ENCODE assay signal across 8 cellular contexts in the genomic region with DNA sequence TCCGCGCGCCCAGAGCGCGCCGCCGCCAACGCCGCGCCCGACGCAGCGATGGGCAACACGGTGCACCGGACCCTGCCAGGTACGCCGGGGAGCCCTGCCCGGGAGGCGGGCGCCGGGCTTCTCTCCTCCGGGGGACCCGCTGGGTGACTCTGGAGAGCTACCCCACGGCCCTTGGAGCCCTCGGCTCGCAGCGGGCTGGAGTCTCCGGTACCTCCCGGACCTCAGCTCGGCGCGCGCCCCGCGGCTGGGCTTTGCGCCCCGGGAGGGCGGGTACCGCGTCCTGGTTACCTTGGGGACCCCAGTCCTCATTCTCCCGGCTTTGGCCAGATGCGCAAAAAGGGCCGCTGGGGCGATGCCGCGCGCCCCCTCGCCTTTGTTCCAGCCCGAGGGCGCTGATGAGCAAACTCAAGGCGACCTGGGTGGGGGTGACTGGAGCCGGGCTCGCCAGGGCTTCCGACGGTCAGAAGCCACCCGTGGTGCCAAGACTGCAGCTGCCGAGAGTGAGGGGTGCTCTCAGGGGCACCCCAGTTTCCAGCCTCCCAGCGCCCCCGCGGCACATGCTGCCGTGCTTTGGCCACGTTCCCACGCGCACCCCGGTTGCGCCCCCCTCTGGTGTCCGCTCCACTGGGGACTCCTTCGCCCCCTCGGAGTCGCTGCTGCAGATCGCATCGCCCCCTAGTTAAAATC. TPM values are rescaled to one million over a fixed set of nuclear protein-coding genes. Genes with fewer than 3 reads are reported as not detected.
A peak's percentile ranks its signal among the peaks of the same experiment; 100 is the strongest.
DNase-seq lines count a peak whose midpoint lies in the region; ATAC-seq and TF ChIP-seq lines count a peak whose summit lies in the region.

No MANE protein-coding gene starts in this region.

- H3K4me1 ChIP-seq in HAP-1 (peaks cover 5% of the 10 kb centered on the region), right cardiac atrium (ENCODE audit: control insufficient read depth, insufficient read depth, low read length) (peaks cover 4% of the 10 kb centered on the region), skeletal muscle tissue (ENCODE audit: control insufficient read depth in 3 of 3, insufficient read depth in 3 of 3, low read length in 3 of 3) (peaks cover 23 to 40% (median 29%) of the 10 kb centered on the region in 3 donors)

- no peaks in the 10 kb centered on the region for H3K36me3 ChIP-seq in BJ (ENCODE audit: control insufficient read depth, insufficient read depth, low read length)
- H3K36me3 ChIP-seq in HAP-1 (replicated peaks) = no peaks in the 10 kb centered on the region
- H3K36me3 ChIP-seq in skeletal muscle tissue (ENCODE audit: control insufficient read depth in 3 of 3, insufficient read depth in 3 of 3, low read length in 3 of 3) = peaks cover 0 to 7% (median 0%) of the 10 kb centered on the region in 3 donors

- in situ Hi-C loops in HAP-1 (cut with MboI; ENCODE audit: low sequenced_read_pairs) = no loop called here

- intact Hi-C loops in right cardiac atrium (cut with DNase I) = loop anchor here in 3 of 4 donors (10.0 kb wide), 2 partner anchors 53 to 87 kb away; no protein-coding TSS in a partner anchor

- peak overlapping the region; percentile 54 to 78 (median 72) for H3K9ac ChIP-seq in skeletal muscle tissue (ENCODE audit: low read depth in 1 of 3, low read length in 3 of 3)

- H3K27ac ChIP-seq in right cardiac atrium (ENCODE audit: low read length) (peak overlapping the region; percentile 91), skeletal muscle tissue (ENCODE audit: low read depth, low read length) (peak overlapping the region; percentile 70)

- no peak overlapping the region for H3K27ac Mint-ChIP-seq in activated T-cell treated with anti-CD3 and anti-CD28 coated beads, Interleukin-2, amount 50 U/mL, for 24 hours

- no peak overlapping the region for H3K4me3 Mint-ChIP-seq in activated T-cell treated with anti-CD3 and anti-CD28 coated beads, Interleukin-2, amount 50 U/mL, for 24 hours

- H3K4me1 Mint-ChIP-seq in activated T-cell treated with anti-CD3 and anti-CD28 coated beads, Interleukin-2, amount 50 U/mL, for 24 hours (ENCODE audit: low read depth) = peaks cover 4% of the 10 kb centered on the region

- peaks cover 59% of the 10 kb centered on the region for H3K27me3 Mint-ChIP-seq in activated T-cell treated with anti-CD3 and anti-CD28 coated beads, Interleukin-2, amount 50 U/mL, for 24 hours

- H3K9me3 Mint-ChIP-seq in activated T-cell treated with anti-CD3 and anti-CD28 coated beads, Interleukin-2, amount 50 U/mL, for 24 hours = no peaks in the 10 kb centered on the region

- POLR2A ChIA-PET in BJ (lab: Charles Lee) = no interaction called here

- peak; percentile 10 to 29 for ATAC-seq in right cardiac atrium
- ATAC-seq in GM21390 (IDR thresholded peaks at IDR 0.05; ENCODE audit: unreplicated experiment) = no peak
- ATAC-seq in GM18858 (IDR thresholded peaks at IDR 0.05; ENCODE audit: unreplicated experiment) = no peak
- ATAC-seq in GM18517 (IDR thresholded peaks at IDR 0.05; ENCODE audit: unreplicated experiment) = no peak

- peak; percentile 31; the same call in 1 of the 2 replicates for TF ChIP-seq CTCF in BJ (IDR thresholded peaks at IDR 0.05; ENCODE audit: insufficient read depth, low read depth, low read length)

- H3K36me3 Mint-ChIP-seq in activated T-cell treated with anti-CD3 and anti-CD28 coated beads, Interleukin-2, amount 50 U/mL, for 24 hours (ENCODE audit: low read depth) = no peaks in the 10 kb centered on the region

- DNase-seq in BJ (ENCODE audit: low read depth) (no peak), HAP-1 (ENCODE audit: low spot score in 2 of 2) (peak; percentile 17 to 60), right cardiac atrium (peak; percentile 39 to 72 (median 70))
- peak; percentile 46 for DNase-seq in activated T-cell treated with anti-CD3 and anti-CD28 coated beads, Interleukin-2, amount 50 U/mL, for 24 hours

- H3K4me3 ChIP-seq in BJ (ENCODE audit: low read depth, low read length) (peak overlapping the region; percentile 59), HAP-1 (peak overlapping the region; percentile 45), right cardiac atrium (ENCODE audit: low read length) (peak overlapping the region; percentile 84), skeletal muscle tissue (ENCODE audit: low read length in 3 of 3) (peak overlapping the region; percentile 66 to 80 (median 74))

- WGBS in right cardiac atrium = 1% methylated on average over 72 of the region's 72 CpGs

- H3K9me3 ChIP-seq in HAP-1 (no peaks in the 10 kb centered on the region), right cardiac atrium (ENCODE audit: control insufficient read depth, low read length) (no peaks in the 10 kb centered on the region), skeletal muscle tissue (ENCODE audit: control insufficient read depth in 3 of 3, low read length in 3 of 3) (no peaks in the 10 kb centered on the region)

- CTCF ChIA-PET in BJ (lab: Yijun Ruan, JAX) = interaction anchor here (0.9 to 4.1 kb wide), 6 partner anchors 11 to 162 kb away, joined by 3 to 22 read pairs (median 4); no protein-coding TSS in a partner anchor

- no peaks in the 10 kb centered on the region for H3K27me3 ChIP-seq in BJ (ENCODE audit: control insufficient read depth, insufficient read depth, low read length)
- H3K27me3 ChIP-seq in HAP-1 (ENCODE audit: low read depth) = peaks cover 32% of the 10 kb centered on the region
- H3K27me3 ChIP-seq in right cardiac atrium (ENCODE audit: control insufficient read depth, insufficient read depth) = no peaks in the 10 kb centered on the region
- peaks cover 0 to 20% (median 8%) of the 10 kb centered on the region in 3 donors for H3K27me3 ChIP-seq in skeletal muscle tissue (ENCODE audit: control insufficient read depth in 3 of 3, insufficient read depth in 3 of 3, low read length in 3 of 3)

RNA-seq across cellular contexts. Expression of gene NEURL1B, which starts 0.4 kb away (rescaled TPM):
- polyA plus RNA-seq in BJ (2011; rRNA removed) = 1.5 and 2.3 TPM in 2 replicates
- 2.9 and 4.8 TPM in 2 replicates for polyA minus RNA-seq in BJ (2011; rRNA and poly(A)+ RNA removed)
- total RNA-seq in right cardiac atrium = 10 to 100 TPM; 13.2 to 23.1 (median 18.1) TPM
- polyA plus RNA-seq in right cardiac atrium = 16.7 TPM
- total RNA-seq in skeletal muscle tissue = 23.0 TPM

Comparison
In these comparisons a context has a peak if more than half of its experiments do, and no peak if none do; other contexts are left out.
1. ATAC-seq: peak in right cardiac atrium (2 of 2); none in GM21390 (single experiment), GM18858 (single experiment) and GM18517 (single experiment).
2. Peak in every context shown above with its lines, with median percentiles within 50 percentile points of each other: H3K4me3 ChIP-seq.